9 cellular contexts compared by ENCODE assay signal in the genomic region with DNA sequence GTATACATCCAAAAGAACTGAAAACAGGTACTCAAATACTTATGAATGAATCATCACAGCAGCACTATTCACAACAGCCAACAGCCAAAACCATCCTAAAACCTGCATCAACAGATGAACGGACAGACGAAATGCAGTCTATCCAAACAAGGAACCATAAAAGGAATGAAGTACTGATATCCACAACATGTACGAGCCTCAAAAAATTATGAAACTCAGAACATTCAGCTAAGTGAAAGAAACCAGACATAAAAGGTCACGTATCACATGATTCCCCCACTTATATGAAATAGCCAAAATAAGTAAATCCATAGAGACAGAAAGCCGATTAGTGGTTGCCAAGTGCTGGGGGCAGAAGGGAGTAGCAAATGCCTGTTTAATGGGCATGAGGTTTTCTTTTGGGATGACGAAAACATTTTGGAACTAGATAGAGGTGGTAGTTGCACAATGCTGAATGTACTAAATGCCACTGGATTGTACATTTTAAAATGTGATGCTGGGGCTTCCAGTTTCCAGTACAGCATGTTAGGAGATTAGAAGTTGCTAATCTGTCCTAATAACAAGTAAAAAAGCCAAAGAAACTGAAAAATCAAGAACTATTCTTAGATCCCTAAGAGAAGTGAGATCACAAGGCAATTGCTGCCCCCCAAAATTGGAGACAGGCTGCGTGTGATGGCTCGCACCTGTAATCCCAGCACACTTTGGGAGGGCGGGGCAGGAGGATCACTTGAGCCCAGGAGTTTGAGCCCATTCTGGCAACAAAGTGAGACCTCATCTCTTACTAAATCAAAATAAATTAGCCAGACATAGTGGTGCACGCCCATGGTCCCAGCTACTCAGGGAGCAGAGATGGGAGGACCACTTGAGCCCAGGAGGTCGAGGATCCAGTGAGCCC. TPM values are rescaled to one million over a fixed set of nuclear protein-coding genes. Genes with fewer than 3 reads are reported as not detected.
DNase-seq lines count a peak whose midpoint lies in the region; ATAC-seq and TF ChIP-seq lines count a peak whose summit lies in the region.
"Had no signal": no experiment of that assay in that cellular context is flagged by ENCODE, and none has a peak within 500 bp of the region (broad histone marks: within the 10 kb centered on the region; RNA-seq: fewer than 3 reads in every experiment).

No MANE protein-coding gene starts in this region.

- H3K4me1 ChIP-seq in OCI-LY3 (ENCODE audit: low read length) (peaks cover 18% of the 10 kb centered on the region), esophagus squamous epithelium (peaks cover 11 to 64% (median 20%) of the 10 kb centered on the region in 3 donors), PC-3 (ENCODE audit: insufficient read depth, low read length) (no peaks in the 10 kb centered on the region)

- H2AFZ ChIP-seq in OCI-LY3 (ENCODE audit: low read depth, low read length) (no peak overlapping the region), PC-3 (ENCODE audit: low read length) (no peak overlapping the region)

- CTCF ChIA-PET in PC-3 (lab: Charles Lee) = no interaction called here

- no peaks in the 10 kb centered on the region for H3F3A ChIP-seq in PC-3 (ENCODE audit: low read length, unreplicated experiment)

- H3K27me3 ChIP-seq in OCI-LY3 (ENCODE audit: low read depth, low read length) = no peaks in the 10 kb centered on the region
- no peaks in the 10 kb centered on the region for H3K27me3 ChIP-seq in esophagus squamous epithelium
- no peaks in the 10 kb centered on the region for H3K27me3 ChIP-seq in PC-3 (ENCODE audit: low read length)

- POLR2A ChIA-PET in PC-3 (lab: Charles Lee; ENCODE audit: unreplicated experiment) = no interaction called here

- H3K36me3 ChIP-seq in OCI-LY3 (replicated peaks; ENCODE audit: low read depth, low read length) (no peaks in the 10 kb centered on the region), esophagus squamous epithelium (no peaks in the 10 kb centered on the region), PC-3 (ENCODE audit: low read depth, low read length) (no peaks in the 10 kb centered on the region)

- intact Hi-C loops in esophagus squamous epithelium (cut with DNase I) = no loop called here
- intact Hi-C loops in PC-3 (cut with micrococcal nuclease) = no loop called here
- intact Hi-C loops in posterior vena cava (cut with DNase I) = no loop called here

- ATAC-seq in PC-3 (no peak), GM21447 (IDR thresholded peaks at IDR 0.05; ENCODE audit: unreplicated experiment) (no peak)

- H3K9me3 ChIP-seq in OCI-LY3 (ENCODE audit: insufficient read depth, low read length) (no peaks in the 10 kb centered on the region), esophagus squamous epithelium (no peaks in the 10 kb centered on the region), PC-3 (ENCODE audit: low read length) (no peaks in the 10 kb centered on the region)

- no peak for TF ChIP-seq POLR2A in esophagus squamous epithelium (IDR thresholded peaks at IDR 0.05)

- peak; percentile 15 for DNase-seq in EL
- DNase-seq in esophagus squamous epithelium (lab: John Stamatoyannopoulos, UW) = no peak
- DNase-seq in renal cortical epithelial cell (ENCODE audit: low read depth) = peak; percentile 51
- DNase-seq in PC-3 = no peak
- no peak for DNase-seq in posterior vena cava (ENCODE audit: low spot score)
- DNase-seq: effector CD4-positive, alpha-beta T cell; midbrain had no signal

- WGBS in esophagus squamous epithelium, 2 donors = 36 to 47% methylated on average over 11 of the region's 11 CpGs

- H3K9ac ChIP-seq in OCI-LY3 (ENCODE audit: low read length) = no peak overlapping the region
- H3K9ac ChIP-seq in PC-3 (ENCODE audit: low read length) = no peak overlapping the region

- H3K4me2 ChIP-seq in OCI-LY3 (ENCODE audit: low read length) (peak overlapping the region; percentile 12; the same call in 1 of the 2 replicates), PC-3 (ENCODE audit: low read length) (no peak overlapping the region)

- no TSS peak for BruUV-seq in PC-3 (replicated peaks; lab: Mats Ljungman, UMichigan)

- no peaks in the 10 kb centered on the region for H3K9me2 ChIP-seq in PC-3 (replicated peaks; ENCODE audit: low read length)

- H4K20me1 ChIP-seq in OCI-LY3 (ENCODE audit: insufficient read depth, low read length) (peaks cover 54% of the 10 kb centered on the region), PC-3 (ENCODE audit: low read length) (peaks cover 18% of the 10 kb centered on the region; the same call in 1 of the 2 replicates)

- H3K79me2 ChIP-seq in OCI-LY3 (ENCODE audit: low read length) = peaks cover 91% of the 10 kb centered on the region
- peaks cover 95% of the 10 kb centered on the region for H3K79me2 ChIP-seq in PC-3 (ENCODE audit: low read length)

- H3K4me3 ChIP-seq in OCI-LY3 (ENCODE audit: low read length) (no peak overlapping the region), esophagus squamous epithelium (peak overlapping the region in 1 of 4 donors; percentile 39), PC-3 (ENCODE audit: low read length) (no peak overlapping the region)

- H3K27ac ChIP-seq in OCI-LY3 (ENCODE audit: low read length) (no peak overlapping the region), esophagus squamous epithelium (peak overlapping the region; percentile 60 to 70 (median 62)), PC-3 (ENCODE audit: low read length) (no peak overlapping the region)

- TF ChIP-seq CTCF in OCI-LY3 (IDR thresholded peaks at IDR 0.05; ENCODE audit: low read depth, low read length) = no peak
- no peak for TF ChIP-seq CTCF in esophagus squamous epithelium (IDR thresholded peaks at IDR 0.05)
- TF ChIP-seq CTCF in PC-3 (conservative IDR thresholded peaks at IDR 0.05; ENCODE audit: low read depth, low read length) = no peak

RNA-seq across cellular contexts. Expression of a gene that starts 25.3 kb away (rescaled TPM):
- total RNA-seq in esophagus squamous epithelium (10 to 100 TPM; 57.3 to 68.4 (median 65.3) TPM), renal cortical epithelial cell (92.9 and 178 TPM in 2 replicates), PC-3 (2014; rRNA removed) (98.3 and 117 TPM in 2 replicates), posterior vena cava (10 to 100 TPM; 59.8 to 77.9 TPM)

Comparison
In these comparisons a context has a peak if more than half of its experiments do, and no peak if none do; other contexts are left out.
1. DNase-seq: peak in EL (single experiment) and renal cortical epithelial cell (single experiment); none in esophagus squamous epithelium (single experiment), PC-3 (single experiment) and posterior vena cava (single experiment).
2. H3K27ac ChIP-seq: peak in esophagus squamous epithelium (4 of 4); none in OCI-LY3 (single experiment) and PC-3 (single experiment).